Comparison of ENCODE assay signal across 14 cellular contexts in the genomic region with DNA sequence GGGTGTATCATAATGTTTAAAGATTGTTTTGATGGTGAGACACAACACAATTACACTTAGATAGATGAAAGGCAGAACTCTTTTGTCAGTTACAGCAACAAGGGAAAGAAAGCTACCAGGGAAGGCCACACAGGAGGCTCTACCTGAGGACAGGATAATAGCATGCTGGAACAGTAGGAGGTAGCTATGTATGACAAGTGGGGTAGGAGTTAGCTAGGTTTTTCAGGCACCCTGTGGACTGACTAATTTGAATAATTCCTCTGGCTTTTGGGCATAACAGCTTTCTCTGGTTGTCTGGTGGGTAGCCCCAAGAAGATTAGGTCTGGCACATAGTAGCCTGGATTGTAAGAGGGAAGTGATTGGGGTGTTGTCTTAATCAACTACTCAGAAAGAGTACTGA.
A peak's percentile ranks its signal among the peaks of the same experiment; 100 is the strongest.
DNase-seq lines count a peak whose midpoint lies in the region; ATAC-seq and TF ChIP-seq lines count a peak whose summit lies in the region.
"Had no signal": no experiment of that assay in that cellular context is flagged by ENCODE, and none has a peak within 500 bp of the region (broad histone marks: within the 10 kb centered on the region; RNA-seq: fewer than 3 reads in every experiment).

No MANE protein-coding gene starts in this region.

- H3K56ac ChIP-seq in mesendoderm (ENCODE audit: low read length) = no peak overlapping the region

- H3K9me3 Mint-ChIP-seq in GM23338 (peaks cover 10% of the 10 kb centered on the region; the same call in 2 of the 3 replicates), endodermal cell (peaks cover 18% of the 10 kb centered on the region)

- H3K27ac ChIP-seq in GM23338 (ENCODE audit: low read depth) (no peak overlapping the region), HUES48 (ENCODE audit: low read depth, low read length) (peak overlapping the region; percentile 16), endodermal cell (ENCODE audit: low read depth, low read length) (no peak overlapping the region), mesendoderm (ENCODE audit: low read depth, low read length) (no peak overlapping the region)
- H3K27ac ChIP-seq: BLaER1 treated with 17β-estradiol and CSF1 and Interleukin-3, amounts not matched to agents 10 nM and 100 nM had no signal

- H3K27me3 Mint-ChIP-seq in GM23338 (ENCODE audit: insufficient read depth, low read depth, poor library complexity) (peaks cover 2% of the 10 kb centered on the region), endodermal cell (ENCODE audit: insufficient read depth) (peaks cover 13% of the 10 kb centered on the region)
- H3K27me3 Mint-ChIP-seq: B cell had no signal

- H3K4me2 ChIP-seq in GM23338 (no peak overlapping the region), mesendoderm (ENCODE audit: low read length) (no peak overlapping the region)
- H3K4me2 ChIP-seq: BLaER1 treated with 17β-estradiol and CSF1 and Interleukin-3, amounts not matched to agents 10 nM and 100 nM had no signal

- H3K23ac ChIP-seq in mesendoderm (ENCODE audit: low read length) = no peak overlapping the region

- H3K79me2 ChIP-seq in GM23338 (replicated peaks; ENCODE audit: insufficient read depth) (no peaks in the 10 kb centered on the region), mesendoderm (ENCODE audit: control insufficient read depth, insufficient read depth, low read length) (no peaks in the 10 kb centered on the region)

- no peaks in the 10 kb centered on the region for H4K20me1 ChIP-seq in GM23338 (replicated peaks; ENCODE audit: insufficient read depth)
- H4K20me1 ChIP-seq: BLaER1 treated with 17β-estradiol and CSF1 and Interleukin-3, amounts not matched to agents 10 nM and 100 nM had no signal

- H3K4me3 Mint-ChIP-seq in GM23338 (no peak overlapping the region), endodermal cell (no peak overlapping the region)
- H3K4me3 Mint-ChIP-seq: B cell; CD8-positive, alpha-beta T cell had no signal

- H3K36me3 Mint-ChIP-seq in GM23338 (ENCODE audit: low read depth) = peaks cover 2% of the 10 kb centered on the region; the same call in 1 of the 3 replicates
- no peaks in the 10 kb centered on the region for H3K36me3 Mint-ChIP-seq in endodermal cell (ENCODE audit: low read depth)
- H3K36me3 Mint-ChIP-seq: CD8-positive, alpha-beta T cell had no signal

- H3K4me1 ChIP-seq in GM23338 (ENCODE audit: insufficient read depth) (peaks cover 9% of the 10 kb centered on the region), HUES48 (ENCODE audit: control insufficient read depth, insufficient read depth, low read length) (peaks cover 23% of the 10 kb centered on the region), endodermal cell (ENCODE audit: control insufficient read depth, insufficient read depth, low read length) (no peaks in the 10 kb centered on the region), mesendoderm (ENCODE audit: control insufficient read depth, low read depth, low read length) (peaks cover 7% of the 10 kb centered on the region)
- H3K4me1 ChIP-seq: BLaER1 treated with 17β-estradiol and CSF1 and Interleukin-3, amounts not matched to agents 10 nM and 100 nM had no signal

- no peak overlapping the region for H2BK15ac ChIP-seq in mesendoderm (replicated peaks; ENCODE audit: low read depth)

- no peak overlapping the region for H3K4ac ChIP-seq in mesendoderm (ENCODE audit: low read depth, low read length)

- H3K36me3 ChIP-seq in GM23338 (ENCODE audit: insufficient read depth) (no peaks in the 10 kb centered on the region), HUES48 (ENCODE audit: control insufficient read depth, insufficient read depth, low read length) (no peaks in the 10 kb centered on the region), endodermal cell (ENCODE audit: control insufficient read depth, insufficient read depth, low read length) (no peaks in the 10 kb centered on the region), mesendoderm (ENCODE audit: control insufficient read depth, insufficient read depth, low read length) (no peaks in the 10 kb centered on the region)
- H3K36me3 ChIP-seq: BLaER1 treated with 17β-estradiol and CSF1 and Interleukin-3, amounts not matched to agents 10 nM and 100 nM had no signal

- H3K79me1 ChIP-seq in mesendoderm (ENCODE audit: low read length) = no peaks in the 10 kb centered on the region

- no peak for TF ChIP-seq POLR2A in GM18505 (IDR thresholded peaks at IDR 0.05; ENCODE audit: borderline replicate concordance, extremely low read depth, insufficient read depth, insufficient read length)

- no peak overlapping the region for H3K4me3 ChIP-seq in GM23338
- H3K4me3 ChIP-seq in HUES48 (ENCODE audit: low read depth, low read length) = no peak overlapping the region
- H3K4me3 ChIP-seq in endodermal cell (ENCODE audit: low read length) = no peak overlapping the region
- H3K4me3 ChIP-seq in mesendoderm (ENCODE audit: low read length) = no peak overlapping the region
- H3K4me3 ChIP-seq: BLaER1 treated with 17β-estradiol and CSF1 and Interleukin-3, amounts not matched to agents 10 nM and 100 nM had no signal

- no peak overlapping the region for H2AK5ac ChIP-seq in mesendoderm (ENCODE audit: low read length)

- ATAC-seq in GM23338 (peak; percentile 93), GM18505 (IDR thresholded peaks at IDR 0.05; ENCODE audit: unreplicated experiment) (no peak), HG03159 (IDR thresholded peaks at IDR 0.05; ENCODE audit: unreplicated experiment) (no peak)
- ATAC-seq: CD8-positive, alpha-beta T cell had no signal

- DNase-seq in GM23338 (ENCODE audit: low spot score) = peak; percentile 33
- DNase-seq in endodermal cell = peak; percentile 51
- peak; percentile 68 for DNase-seq in mesendoderm
- no peak for DNase-seq in activated CD8-positive, alpha-beta memory T cell treated with anti-CD3 and anti-CD28 coated beads for 24 hours
- DNase-seq: 8988T; Calu3; CD8-positive, alpha-beta T cell; DMS79 treated with DMSO at 0.1 percent for 48 hours; GF-D8 had no signal

- no peak overlapping the region for H2BK5ac ChIP-seq in mesendoderm (ENCODE audit: low read length)

- peaks cover 7% of the 10 kb centered on the region for H3K9me2 ChIP-seq in GM23338 (ENCODE audit: insufficient read depth)

- peaks cover 28% of the 10 kb centered on the region for H3K4me1 Mint-ChIP-seq in GM23338
- H3K4me1 Mint-ChIP-seq in endodermal cell = peaks cover 29% of the 10 kb centered on the region
- H3K4me1 Mint-ChIP-seq: B cell had no signal

- H3K9ac ChIP-seq in HUES48 (ENCODE audit: low read depth, low read length) (no peak overlapping the region), endodermal cell (ENCODE audit: extremely low read depth, low read length, poor library complexity, severe bottlenecking) (no peak overlapping the region), mesendoderm (ENCODE audit: low read length) (no peak overlapping the region)
- H3K9ac ChIP-seq: BLaER1 treated with 17β-estradiol and CSF1 and Interleukin-3, amounts not matched to agents 10 nM and 100 nM had no signal

- no peak overlapping the region for H2AFZ ChIP-seq in GM23338

- no peaks in the 10 kb centered on the region for H3K27me3 ChIP-seq in GM23338 (ENCODE audit: insufficient read depth)
- H3K27me3 ChIP-seq in HUES48 (ENCODE audit: control insufficient read depth, insufficient read depth, low read length) = no peaks in the 10 kb centered on the region
- peaks cover 2% of the 10 kb centered on the region for H3K27me3 ChIP-seq in endodermal cell (ENCODE audit: control insufficient read depth, insufficient read depth, low read length, poor library complexity, severe bottlenecking)
- no peaks in the 10 kb centered on the region for H3K27me3 ChIP-seq in mesendoderm (ENCODE audit: insufficient read depth, low read length, poor library complexity)
- H3K27me3 ChIP-seq: BLaER1 treated with 17β-estradiol and CSF1 and Interleukin-3, amounts not matched to agents 10 nM and 100 nM had no signal

- no peak overlapping the region for H4K8ac ChIP-seq in mesendoderm (ENCODE audit: low read depth, low read length)

- H3K27ac Mint-ChIP-seq in GM23338 (no peak overlapping the region), endodermal cell (no peak overlapping the region)
- H3K27ac Mint-ChIP-seq: B cell; CD8-positive, alpha-beta T cell had no signal

- H3K9me3 ChIP-seq in HUES48 (ENCODE audit: control insufficient read depth, insufficient read depth, low read length) (no peaks in the 10 kb centered on the region), endodermal cell (ENCODE audit: control insufficient read depth, low read length) (no peaks in the 10 kb centered on the region)

- H2BK120ac ChIP-seq in mesendoderm (ENCODE audit: low read depth, low read length) = no peak overlapping the region

- H3F3A ChIP-seq in GM23338 (replicated peaks; ENCODE audit: low read depth) = no peaks in the 10 kb centered on the region

- no peak overlapping the region for H3K18ac ChIP-seq in mesendoderm (ENCODE audit: low read length)

- no peak overlapping the region for H4K5ac ChIP-seq in mesendoderm (ENCODE audit: low read length)

- TF ChIP-seq CTCF in GM23338 (conservative IDR thresholded peaks at IDR 0.05; ENCODE audit: low read depth in 2 of 2) = no peak
- TF ChIP-seq CTCF in endodermal cell (conservative IDR thresholded peaks at IDR 0.05) = no peak

TF ChIP-seq in GM23338, 12 proteins besides CTCF, POLR2A, EP300 and RAD21 (continues in another document):
- TF ChIP-seq NANOG (IDR thresholded peaks at IDR 0.05; ENCODE audit: borderline replicate concordance) (no peak), STAT1 (IDR thresholded peaks at IDR 0.05; ENCODE audit: unreplicated experiment) (no peak)
